13 cellular contexts compared by ENCODE assay signal in genomic region chr14:76133103-76133502, GRCh38. TPM values are rescaled to one million over a fixed set of nuclear protein-coding genes. Genes with fewer than 3 reads are reported as not detected.
DNase-seq lines count a peak whose midpoint lies in the region; ATAC-seq, FAIRE-seq and TF ChIP-seq lines count a peak whose summit lies in the region.
"Had no signal": no experiment of that assay in that cellular context is flagged by ENCODE, and none has a peak within 500 bp of the region (broad histone marks: within the 10 kb centered on the region; RNA-seq: fewer than 3 reads in every experiment).

No MANE protein-coding gene starts in this region.

- intact Hi-C loops in MCF 10A (cut with micrococcal nuclease) (no loop called here), breast epithelium (cut with DNase I; ENCODE audit: low total_unique reads) (no loop called here), transverse colon (cut with DNase I; ENCODE audit: low total_unique reads) (no loop called here)

- TF ChIP-seq POLR2A in breast epithelium (IDR thresholded peaks at IDR 0.05) (no peak), transverse colon (IDR thresholded peaks at IDR 0.05) (no peak)

- TF ChIP-seq CTCF in MCF 10A (IDR thresholded peaks at IDR 0.05; ENCODE audit: unreplicated experiment): no peak
- TF ChIP-seq CTCF in breast epithelium (IDR thresholded peaks at IDR 0.05): no peak
- TF ChIP-seq CTCF in RWPE1 (conservative IDR thresholded peaks at IDR 0.05; ENCODE audit: low read depth): no peak
- no peak for TF ChIP-seq CTCF in foreskin fibroblast (IDR thresholded peaks at IDR 0.05; ENCODE audit: low read depth, low read length)
- no peak for TF ChIP-seq CTCF in D721Med (IDR thresholded peaks at IDR 0.05; ENCODE audit: insufficient read depth, missing control alignments)
- TF ChIP-seq CTCF in transverse colon (IDR thresholded peaks at IDR 0.05): no peak
- no peak for TF ChIP-seq CTCF in right atrium auricular region (IDR thresholded peaks at IDR 0.05)

- H3K27me3 ChIP-seq in breast epithelium: peaks cover 0 to 36% of the 10 kb centered on the region in 2 donors
- peaks cover 66% of the 10 kb centered on the region for H3K27me3 ChIP-seq in transverse colon
- H3K27me3 ChIP-seq in right atrium auricular region: peaks cover 0 to 6% of the 10 kb centered on the region in 2 donors
- H3K27me3 ChIP-seq: BLaER1 had no signal

- no peak overlapping the region for H3K4me3 ChIP-seq in breast epithelium
- no peak overlapping the region for H3K4me3 ChIP-seq in foreskin fibroblast (ENCODE audit: low read depth in 1 of 2, low read length in 2 of 2)
- H3K4me3 ChIP-seq in transverse colon: no peak overlapping the region
- H3K4me3 ChIP-seq in right atrium auricular region: no peak overlapping the region
- H3K4me3 ChIP-seq: BLaER1, tibial artery had no signal

- in situ Hi-C loops in transverse colon (cut with MboI; ENCODE audit: low pct_ligation_motif_present in 1 of 4, low pct_unique_long_range_greater_than_20kb in 1 of 4, low sequenced_read_pairs in 3 of 4): no loop called here

- 0 to 27% methylated on average over 2 to 4 of the region's 4 CpGs for WGBS in transverse colon (ENCODE audit: low coverage in 1 of 2), 2 donors

- no peak overlapping the region for H3K27ac Mint-ChIP-seq in MCF 10A (ENCODE audit: low read depth, unreplicated experiment)

- H3K9me3 Mint-ChIP-seq in MCF 10A (ENCODE audit: unreplicated experiment): no peaks in the 10 kb centered on the region

- H3K4me3 Mint-ChIP-seq in MCF 10A (ENCODE audit: unreplicated experiment): no peak overlapping the region

- H3K4me1 ChIP-seq in breast epithelium (no peaks in the 10 kb centered on the region), transverse colon (no peaks in the 10 kb centered on the region), right atrium auricular region (peaks cover 0 to under 1% of the 10 kb centered on the region in 2 donors)
- H3K4me1 ChIP-seq: BLaER1 had no signal

- H3K36me3 ChIP-seq in breast epithelium (no peaks in the 10 kb centered on the region), transverse colon (no peaks in the 10 kb centered on the region), right atrium auricular region (no peaks in the 10 kb centered on the region)
- H3K36me3 ChIP-seq: BLaER1, tibial artery had no signal

- BruUV-seq in MCF 10A (replicated peaks; lab: Mats Ljungman, UMichigan): no TSS peak

- H3K4me1 Mint-ChIP-seq in MCF 10A (ENCODE audit: insufficient read depth, unreplicated experiment): no peaks in the 10 kb centered on the region

- no peak overlapping the region for H3K27ac ChIP-seq in breast epithelium
- H3K27ac ChIP-seq in RWPE1: no peak overlapping the region
- no peak overlapping the region for H3K27ac ChIP-seq in transverse colon
- no peak overlapping the region for H3K27ac ChIP-seq in right atrium auricular region
- H3K27ac ChIP-seq: BLaER1, tibial artery had no signal

- FAIRE-seq in D721Med (lab: Jason Lieb, UNC): no peak

- TF ChIP-seq EP300 in transverse colon (IDR thresholded peaks at IDR 0.05; ENCODE audit: low read depth): no peak

- H3K36me3 Mint-ChIP-seq in MCF 10A (ENCODE audit: insufficient read depth, unreplicated experiment): no peaks in the 10 kb centered on the region

- H3K9me3 ChIP-seq in breast epithelium: no peaks in the 10 kb centered on the region
- no peaks in the 10 kb centered on the region for H3K9me3 ChIP-seq in transverse colon
- no peaks in the 10 kb centered on the region for H3K9me3 ChIP-seq in right atrium auricular region
- H3K9me3 ChIP-seq: BLaER1, tibial artery had no signal

- no peak for ATAC-seq in GM21619 (IDR thresholded peaks at IDR 0.05; ENCODE audit: unreplicated experiment)

- DNase-seq in MCF 10A (ENCODE audit: unreplicated experiment) (peak; percentile 52), breast epithelium (ENCODE audit: low spot score in 2 of 2) (no peak), RWPE1 (ENCODE audit: low spot score) (peak; percentile 38), foreskin fibroblast (peak; percentile 13 to 65), D721Med (ENCODE audit: insufficient read length, low spot score) (no peak), transverse colon (no peak), right atrium auricular region (ENCODE audit: low spot score) (no peak)
- DNase-seq: NCI-H146; stimulated activated CD4-positive, alpha-beta T cell treated with anti-CD3 and anti-CD28 coated beads, Interleukin-2, amount 100 ng/mL, for 24 hours; T-helper 1 cell; tibial artery had no signal

- CTCF ChIA-PET in MCF 10A (lab: Yijun Ruan, JAX) (no interaction called here), RWPE1 (lab: Yijun Ruan, JAX) (no interaction called here)

- peaks cover 74% of the 10 kb centered on the region for H3K27me3 Mint-ChIP-seq in MCF 10A (ENCODE audit: insufficient read depth, unreplicated experiment)

- POLR2A ChIA-PET in MCF 10A (lab: Yijun Ruan, JAX): interaction anchor here (0.6 kb wide), 1 partner anchor 525 kb away, joined by 3 read pairs; no protein-coding TSS in a partner anchor
- POLR2A ChIA-PET in RWPE1 (lab: Yijun Ruan, JAX; ENCODE audit: low non-redundant PET): no interaction called here

RNA-seq across cellular contexts. Expression of gene GPATCH2L, which starts 18.6 kb away (rescaled TPM):
- total RNA-seq in MCF 10A (2022) (57.4 and 64.9 TPM in 2 replicates), breast epithelium (10 to 100 TPM; 45.6 to 74.6 (median 61.6) TPM), transverse colon (100 to 1,000 TPM in 1 of 4 donors, 10 to 100 TPM in 3; 42.3 to 180 (median 60.9) TPM), right atrium auricular region (10 to 100 TPM; 38.5 to 48.5 TPM)

Comparison
In these comparisons a context has a peak if more than half of its experiments do, and no peak if none do; other contexts are left out.
1. DNase-seq: peak in MCF 10A (single experiment), RWPE1 (single experiment) and foreskin fibroblast (2 of 2); none in breast epithelium (0 of 2), D721Med (single experiment), transverse colon (single experiment) and right atrium auricular region (single experiment).